Comparison of ENCODE assay signal across 28 cellular contexts in genomic region chr3:143755978-143756377, GRCh38.
"Had no signal": no experiment of that assay in that cellular context is flagged by ENCODE, and none has a peak within 500 bp of the region (broad histone marks: within the 10 kb centered on the region; RNA-seq: fewer than 3 reads in every experiment).

No MANE protein-coding gene starts in this region.

- H3K9me3 ChIP-seq: ascending aorta, esophagus muscularis mucosa, left lung, thyroid gland, upper lobe of right lung had no signal

- H3K27me3 ChIP-seq: ascending aorta, brain microvascular endothelial cell, esophagus muscularis mucosa, hepatocyte, left lung, neural progenitor cell, thyroid gland, upper lobe of right lung had no signal

- H3K9ac ChIP-seq: neural progenitor cell had no signal

- H3K4me2 ChIP-seq: hepatocyte, neural progenitor cell had no signal

- H3K9me3 Mint-ChIP-seq: activated naive CD4-positive, alpha-beta T cell treated with anti-CD3 and anti-CD28 coated beads, Interleukin-2, amount 50 U/mL, for 24 hours; naive thymus-derived CD8-positive, alpha-beta T cell had no signal

- H2AFZ ChIP-seq: hepatocyte, neural progenitor cell had no signal

- H3K4me3 ChIP-seq: ascending aorta, esophagus muscularis mucosa, hepatocyte, left lung, lung, neural progenitor cell, thyroid gland, upper lobe of right lung had no signal

- DNase-seq: activated CD4-positive, alpha-beta T cell treated with anti-CD3 and anti-CD28 coated beads, Interleukin-2, amount 50 U/mL, for 4 hours; activated CD8-positive, alpha-beta memory T cell treated with anti-CD3 and anti-CD28 coated beads for 24 hours; activated CD8-positive, alpha-beta memory T cell treated with anti-CD3 and anti-CD28 coated beads, Interleukin-2, amount 50 U/mL, for 4 hours; activated gamma-delta T cell; activated T-cell treated with anti-CD3 and anti-CD28 coated beads, Interleukin-2, amount 50 U/mL, for 48 hours; brain microvascular endothelial cell; caudate nucleus; dermis blood vessel endothelial cell; effector CD8-positive, alpha-beta T cell; glutamatergic neuron; immature natural killer cell; kidney glomerular epithelial cell; left lung; naive thymus-derived CD8-positive, alpha-beta T cell; retina; stimulated activated CD4-positive, alpha-beta T cell treated with anti-CD3 and anti-CD28 coated beads, Interleukin-4, amount 100 ng/mL, for 1 hour; stimulated activated naive CD4-positive, alpha-beta T cell treated with Interleukin-2 at 50 U/mL for 16 hours; substantia nigra; T-helper 9 cell; thyroid gland; upper lobe of right lung had no signal

- H3K36me3 Mint-ChIP-seq: immature natural killer cell, neural progenitor cell had no signal

- H3K36me3 ChIP-seq: ascending aorta, brain microvascular endothelial cell, esophagus muscularis mucosa, left lung, neural progenitor cell, thyroid gland, upper lobe of right lung had no signal

- H3K27ac Mint-ChIP-seq: immature natural killer cell, neural progenitor cell, progenitor cell of endocrine pancreas had no signal

- H3K4me3 Mint-ChIP-seq: activated naive CD4-positive, alpha-beta T cell treated with anti-CD3 and anti-CD28 coated beads, Interleukin-2, amount 50 U/mL, for 24 hours; immature natural killer cell; naive thymus-derived CD8-positive, alpha-beta T cell; neural progenitor cell had no signal

- H3K27ac ChIP-seq: ascending aorta, brain microvascular endothelial cell, esophagus muscularis mucosa, hepatocyte, left lung, neural progenitor cell, thyroid gland, upper lobe of right lung had no signal

- H3K4me1 ChIP-seq: ascending aorta, thyroid gland had no signal

- H3K79me2 ChIP-seq: hepatocyte had no signal

- ATAC-seq: left lung; naive thymus-derived CD8-positive, alpha-beta T cell; upper lobe of right lung had no signal
